ENCODE assay signal across 8 cellular contexts in the genomic region with DNA sequence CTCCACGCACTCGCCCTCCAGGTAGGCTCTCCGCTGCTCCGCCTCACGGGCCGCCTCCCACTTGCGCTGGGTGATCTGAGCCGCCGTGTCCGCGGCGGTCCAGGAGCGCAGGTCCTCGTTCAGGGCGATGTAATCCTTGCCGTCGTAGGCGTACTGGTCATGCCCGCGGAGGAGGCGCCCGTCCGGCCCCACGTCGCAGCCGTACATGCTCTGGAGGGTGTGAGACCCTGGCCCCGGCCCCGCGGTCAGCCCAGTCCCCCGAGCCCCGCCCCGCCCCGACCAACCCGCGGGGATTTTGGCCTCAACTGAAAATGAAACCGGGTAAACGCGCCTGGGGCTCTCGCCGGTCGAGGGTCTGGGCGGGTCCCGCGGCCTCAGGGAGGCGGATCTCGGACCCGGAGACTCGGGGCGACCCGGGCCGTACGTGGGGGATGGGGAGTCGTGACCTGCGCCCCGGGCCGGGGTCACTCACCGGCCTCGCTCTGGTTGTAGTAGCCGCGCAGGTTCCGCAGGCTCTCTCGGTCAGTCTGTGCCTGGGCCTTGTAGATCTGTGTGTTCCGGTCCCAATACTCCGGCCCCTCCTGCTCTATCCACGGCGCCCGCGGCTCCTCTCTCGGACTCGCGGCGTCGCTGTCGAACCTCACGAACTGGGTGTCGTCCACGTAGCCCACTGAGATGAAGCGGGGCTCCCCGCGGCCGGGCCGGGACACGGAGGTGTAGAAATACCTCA. TPM values are rescaled to one million over a fixed set of nuclear protein-coding genes. Genes with fewer than 3 reads are reported as not detected.
DNase-seq lines count a peak whose midpoint lies in the region; ATAC-seq lines count a peak whose summit lies in the region.

No MANE protein-coding gene starts in this region.

- peak; percentile 18 for DNase-seq in NCI-H146 (lab: John Stamatoyannopoulos, UW)
- no peak for DNase-seq in NCI-H146 treated with DMSO at 0.1 percent for 48 hours (lab: John Stamatoyannopoulos, UW; ENCODE audit: unreplicated experiment)
- peak; percentile 9 for DNase-seq in MG63
- DNase-seq in activated naive CD4-positive, alpha-beta T cell treated with anti-CD3 and anti-CD28 coated beads, Interleukin-2, amount 50 U/mL, for 16 hours, result peak; percentile 49
- DNase-seq in left ventricle myocardium superior, result peak; percentile 49
- DNase-seq in skeletal muscle cell (ENCODE audit: low read depth), result no peak
- no peak for DNase-seq in NCI-H2081 (lab: John Stamatoyannopoulos, UW)

- H3K27me3 ChIP-seq in MG63, result peaks cover 6% of the 10 kb centered on the region; the same call in 1 of the 2 replicates

- H3K4me3 ChIP-seq in MG63, result peak overlapping the region; percentile 68
- H3K4me3 ChIP-seq in skeletal muscle cell (ENCODE audit: low read depth, low read length), result peak overlapping the region; percentile 62

- no peaks in the 10 kb centered on the region for H3K9me3 ChIP-seq in MG63

- H3K36me3 ChIP-seq in MG63, result no peaks in the 10 kb centered on the region

- ATAC-seq in left ventricle myocardium superior (peak; percentile 69), HG02610 (IDR thresholded peaks at IDR 0.05; ENCODE audit: unreplicated experiment) (no peak)

- intact Hi-C loops in left ventricle myocardium superior (cut with micrococcal nuclease), result no loop called here

RNA-seq across cellular contexts. Expression of a gene that starts 0.6 kb away (rescaled TPM):
- total RNA-seq in MG63 (2014; rRNA removed; shearing (Covaris generic); ENCODE audit: low replicate concordance), result 35.3 and 69.1 TPM in 2 replicates
- 431 TPM for total RNA-seq in left ventricle myocardium superior

RNA-seq across cellular contexts. Expression of a gene that starts 47.0 kb away (rescaled TPM):
- 15.9 and 31.0 TPM in 2 replicates for total RNA-seq in MG63 (2014; rRNA removed; shearing (Covaris generic); ENCODE audit: low replicate concordance)
- 10.3 TPM for total RNA-seq in left ventricle myocardium superior

Comparison
In these comparisons a context has a peak if more than half of its experiments do, and no peak if none do; other contexts are left out.
1. DNase-seq: peak in NCI-H146 (single experiment), MG63 (single experiment), activated naive CD4-positive, alpha-beta T cell treated with anti-CD3 and anti-CD28 coated beads, Interleukin-2, amount 50 U/mL, for 16 hours (single experiment) and left ventricle myocardium superior (single experiment); none in NCI-H146 treated with DMSO at 0.1 percent for 48 hours (single experiment), skeletal muscle cell (single experiment) and NCI-H2081 (0 of 2).